26 cellular contexts compared by ENCODE assay signal in genomic region chr20:44133424-44133823, GRCh38. TPM values are rescaled to one million over a fixed set of nuclear protein-coding genes. Genes with fewer than 3 reads are reported as not detected.
A peak's percentile ranks its signal among the peaks of the same experiment; 100 is the strongest.
DNase-seq lines count a peak whose midpoint lies in the region; ATAC-seq, FAIRE-seq and TF ChIP-seq lines count a peak whose summit lies in the region.
"Had no signal": no experiment of that assay in that cellular context is flagged by ENCODE, and none has a peak within 500 bp of the region (broad histone marks: within the 10 kb centered on the region; RNA-seq: fewer than 3 reads in every experiment).

No MANE protein-coding gene starts in this region.

- H3K4me1 Mint-ChIP-seq in glutamatergic neuron (ENCODE audit: low read depth, unreplicated experiment), result no peaks in the 10 kb centered on the region
- H3K4me1 Mint-ChIP-seq: activated CD4-positive, alpha-beta T cell treated with anti-CD3 and anti-CD28 coated beads, Interleukin-2, amount 10 ng/mL, durations not matched to agents 24 days and 14 days; CD8-positive, alpha-beta memory T cell had no signal

- 7% methylated on average over 4 of the region's 4 CpGs for WGBS in K562 (ENCODE audit: insufficient coverage, low coverage, missing lambda C conversion rate)

- in situ Hi-C loops in K562 (cut with MboI), result no loop called here

- TF ChIP-seq CTCF in K562 (IDR thresholded peaks at IDR 0.05 in 2 of 3, conservative IDR thresholded peaks at IDR 0.05 in 1 of 3; ENCODE audit: insufficient read depth in 2 of 3, low read depth in 1 of 3, low read length in 3 of 3), result no peak
- no peak for TF ChIP-seq CTCF in thoracic aorta (IDR thresholded peaks at IDR 0.05)
- TF ChIP-seq CTCF in glutamatergic neuron (IDR thresholded peaks at IDR 0.05; ENCODE audit: partially characterized antibody, unreplicated experiment), result no peak

- H3K4me1 ChIP-seq in K562 (replicated peaks in 1 of 2; ENCODE audit: control insufficient read depth in 2 of 2, insufficient read depth in 2 of 2, low read length in 2 of 2), result no peaks in the 10 kb centered on the region; a peak in 1 of 5 replicates
- peaks cover 30 to 62% of the 10 kb centered on the region in 2 donors for H3K4me1 ChIP-seq in thoracic aorta (ENCODE audit: control insufficient read depth in 1 of 2, low read depth in 2 of 2)
- H3K4me1 ChIP-seq: parathyroid adenoma had no signal

- no peaks in the 10 kb centered on the region for H3K79me2 ChIP-seq in K562 (ENCODE audit: control insufficient read depth, insufficient read depth, low read length)
- H3K79me2 ChIP-seq: parathyroid adenoma had no signal

- DNase-seq in cardiac septum (ENCODE audit: low spot score) (peak; percentile 49), left cardiac atrium (no peak), NOMO-1 (lab: John Stamatoyannopoulos, UW; ENCODE audit: unreplicated experiment in 2 of 2) (peak; percentile 5 to 22), K562 (ENCODE audit: extremely low read depth in 1 of 4, low spot score in 3 of 4) (no peak), thoracic aorta (ENCODE audit: low spot score) (no peak), glutamatergic neuron (no peak)
- DNase-seq: activated CD4-positive, alpha-beta T cell treated with anti-CD3 and anti-CD28 coated beads, Interleukin-2, amount 10 ng/mL, durations not matched to agents 24 days and 14 days; activated CD8-positive, alpha-beta memory T cell treated with anti-CD3 and anti-CD28 coated beads, Interleukin-2, amount 50 U/mL, for 48 hours; activated gamma-delta T cell; amniotic stem cell; CD8-positive, alpha-beta memory T cell; DND-41; foreskin fibroblast; kidney; MM.1S; natural killer cell; NCI-H187; NCI-H345; stimulated activated CD4-positive, alpha-beta T cell treated with anti-CD3 and anti-CD28 coated beads, Interleukin-1b, Interleukin-23, amount 100 ng/mL, for 48 hours; stimulated activated naive CD4-positive, alpha-beta T cell had no signal

- H3K9me1 ChIP-seq in K562 (ENCODE audit: control insufficient read depth, insufficient read depth, low read length), result no peaks in the 10 kb centered on the region

- H3K9me3 Mint-ChIP-seq in glutamatergic neuron (ENCODE audit: unreplicated experiment), result peaks cover 2% of the 10 kb centered on the region
- H3K9me3 Mint-ChIP-seq: activated CD4-positive, alpha-beta T cell treated with anti-CD3 and anti-CD28 coated beads, Interleukin-2, amount 10 ng/mL, durations not matched to agents 24 days and 14 days; CD8-positive, alpha-beta memory T cell; IgD-negative memory B cell; natural killer cell had no signal

- H3K27ac ChIP-seq in K562 (ENCODE audit: extremely low read depth, low read depth, low read length) (no peak overlapping the region), thoracic aorta (peak overlapping the region; percentile 32 to 66)
- H3K27ac ChIP-seq: epithelial cell of prostate, parathyroid adenoma had no signal

- no peak for TF ChIP-seq EP300 in K562 (IDR thresholded peaks at IDR 0.05; ENCODE audit: low read length)

- no peaks in the 10 kb centered on the region for H3K36me3 Mint-ChIP-seq in glutamatergic neuron (ENCODE audit: unreplicated experiment)
- H3K36me3 Mint-ChIP-seq: CD8-positive, alpha-beta memory T cell; IgD-negative memory B cell; natural killer cell; type B pancreatic cell had no signal

- H3K9me3 ChIP-seq in K562 (replicated peaks; ENCODE audit: control insufficient read depth, insufficient read depth, low read depth, low read length), result no peaks in the 10 kb centered on the region
- no peaks in the 10 kb centered on the region for H3K9me3 ChIP-seq in thoracic aorta

- H3K27me3 ChIP-seq in K562 (ENCODE audit: control insufficient read depth in 2 of 2, insufficient read depth in 2 of 2, low read length in 2 of 2) (peaks cover 5 to 27% of the 10 kb centered on the region in 2 experiments; a peak in 2 of 5 replicates), thoracic aorta (replicated peaks; ENCODE audit: insufficient read depth) (no peaks in the 10 kb centered on the region)

- no peak overlapping the region for H2AFZ ChIP-seq in K562 (ENCODE audit: low read depth, low read length)
- H2AFZ ChIP-seq: parathyroid adenoma had no signal

- intact Hi-C loops in cardiac septum (cut with DNase I), result no loop called here
- intact Hi-C loops in left cardiac atrium (cut with DNase I), result no loop called here
- intact Hi-C loops in K562 (cut with micrococcal nuclease), result no loop called here

- no peaks in the 10 kb centered on the region for H3K36me3 ChIP-seq in K562 (ENCODE audit: control insufficient read depth, insufficient read depth, low read length)
- H3K36me3 ChIP-seq in thoracic aorta, result no peaks in the 10 kb centered on the region

- no peak overlapping the region for H3K4me3 Mint-ChIP-seq in glutamatergic neuron (ENCODE audit: unreplicated experiment)
- H3K4me3 Mint-ChIP-seq: activated CD4-positive, alpha-beta T cell treated with anti-CD3 and anti-CD28 coated beads, Interleukin-2, amount 10 ng/mL, durations not matched to agents 24 days and 14 days; CD8-positive, alpha-beta memory T cell; IgD-negative memory B cell; natural killer cell; type B pancreatic cell had no signal

- TF ChIP-seq RAD21 in K562 (CRISPR knock-in tag; conservative IDR thresholded peaks at IDR 0.05 in 1 of 2, IDR thresholded peaks at IDR 0.05 in 1 of 2), result no peak

- BruUV-seq in K562 (replicated peaks; lab: Mats Ljungman, UMichigan), result no TSS peak

- no peak overlapping the region for H3K4me2 ChIP-seq in K562 (ENCODE audit: insufficient read depth, low read length)

- 0 out of 2 replicates have a peak, but pooled peaks cover 3% of the 10 kb centered on the region for H4K20me1 ChIP-seq in K562 (replicated peaks; ENCODE audit: control insufficient read depth, insufficient read depth, low read length)

- H3K9ac ChIP-seq in K562 (ENCODE audit: insufficient read depth in 1 of 2, low read depth in 2 of 2, low read length in 2 of 2), result no peak overlapping the region
- H3K9ac ChIP-seq: parathyroid adenoma had no signal

- H3K4me3 ChIP-seq in K562, result no peak overlapping the region
- H3K4me3 ChIP-seq in thoracic aorta, result no peak overlapping the region

- ATAC-seq in left cardiac atrium (no peak), K562 (peak; percentile 31; the same call in 2 of the 3 replicates), thoracic aorta (ENCODE audit: insufficient number of reproducible peaks, low FRiP score, low read depth) (no peak), HG03432 (IDR thresholded peaks at IDR 0.05; ENCODE audit: unreplicated experiment) (no peak)

- H3K27me3 Mint-ChIP-seq in glutamatergic neuron (ENCODE audit: unreplicated experiment), result peaks cover 5% of the 10 kb centered on the region

- no peak for TF ChIP-seq POLR2A in K562 (conservative IDR thresholded peaks at IDR 0.05)

- no peak overlapping the region for H3K27ac Mint-ChIP-seq in glutamatergic neuron (ENCODE audit: unreplicated experiment)
- H3K27ac Mint-ChIP-seq: activated CD4-positive, alpha-beta T cell treated with anti-CD3 and anti-CD28 coated beads, Interleukin-2, amount 10 ng/mL, durations not matched to agents 24 days and 14 days; CD8-positive, alpha-beta memory T cell; IgD-negative memory B cell; type B pancreatic cell had no signal

- POLR2A ChIA-PET in K562 (lab: Yijun Ruan, JAX), result interaction anchor here (0.5 kb wide), 1 partner anchor 713 kb away, joined by 3 read pairs; no protein-coding TSS in a partner anchor

- CTCF ChIA-PET in K562 (lab: Yijun Ruan, JAX; ENCODE audit: low intra/inter-chr PET ratio), result no interaction called here

- no peak for FAIRE-seq in K562 (lab: Jason Lieb, UNC)
- FAIRE-seq: H1 had no signal

TF ChIP-seq in K562, 482 proteins besides CTCF, POLR2A, EP300 and RAD21 (continues in another document):
- TF ChIP-seq SP2 (IDR thresholded peaks at IDR 0.05; ENCODE audit: extremely low read depth, low read depth, low read length, poor library complexity, severe bottlenecking), result no peak
- TF ChIP-seq POLR2G (IDR thresholded peaks at IDR 0.05; ENCODE audit: low read depth, low read length), result no peak
- no peak for TF ChIP-seq ZNF507 (tag; conservative IDR thresholded peaks at IDR 0.05)
- TF ChIP-seq NFE2 (IDR thresholded peaks at IDR 0.05; ENCODE audit: low read depth), result no peak
- TF ChIP-seq ZFPM2 (CRISPR knock-in tag; IDR thresholded peaks at IDR 0.05), result no peak
- TF ChIP-seq KLF6 (CRISPR knock-in tag; IDR thresholded peaks at IDR 0.05; ENCODE audit: borderline replicate concordance), result no peak
- TF ChIP-seq MECOM (CRISPR knock-in tag; IDR thresholded peaks at IDR 0.05), result no peak

RNA-seq across cellular contexts. Expression of gene JPH2, which starts 53.6 kb away (rescaled TPM):
- 182 TPM for total RNA-seq in cardiac septum
- 10 to 100 TPM; 78.3 to 93.5 TPM for total RNA-seq in left cardiac atrium
- not detected in 2 replicates for total RNA-seq in K562 (2011; cell fraction: chromatin; rRNA removed; ENCODE audit: low replicate concordance)
- not detected in 2 replicates for total RNA-seq in K562 (2011; cell fraction: nucleolus; rRNA removed)
- not detected in 2 replicates for total RNA-seq in K562 (2011; cell fraction: nucleoplasm; rRNA removed)
- total RNA-seq in K562 (2014; rRNA removed), result not detected in 2 replicates
- not detected in 2 replicates for total RNA-seq in K562 (2014; rRNA removed; fragmentation: Illumina TruSeq; extraction: Trizol)
- total RNA-seq in K562 (2015; rRNA removed; fragmentation: Illumina TruSeq; extraction: Trizol), result not detected in 2 replicates
- total RNA-seq in K562 (2021), result not detected in 2 replicates
- not detected in 2 replicates for polyA plus RNA-seq in K562 (2011; rRNA removed)
- not detected in 2 replicates for polyA plus RNA-seq in K562 (2011; cell fraction: cytosol; rRNA removed)
- polyA plus RNA-seq in K562 (2011; cell fraction: nucleus; rRNA removed), result not detected in 2 replicates
- polyA plus RNA-seq in K562 (2012), result not detected in 2 replicates
- polyA plus RNA-seq in K562 (2014; fragmentation: Illumina TruSeq; extraction: Trizol), result not detected in 2 replicates
- polyA plus RNA-seq in K562 (2014; fragmentation: Nextera tagmentation; extraction: Ambion mirVana), result not detected
- polyA plus RNA-seq in K562 (2014; rRNA removed), result not detected in 2 replicates
- polyA minus RNA-seq in K562 (2011; rRNA and poly(A)+ RNA removed), result not detected in 2 replicates
- not detected in 2 replicates for polyA minus RNA-seq in K562 (2011; cell fraction: cytosol; rRNA and poly(A)+ RNA removed)
- polyA minus RNA-seq in K562 (2011; cell fraction: nucleus; rRNA and poly(A)+ RNA removed), result not detected in 2 replicates
- total RNA-seq in thoracic aorta, result 100 to 1,000 TPM; 169 to 179 TPM
- 0.07 TPM for total RNA-seq in glutamatergic neuron (ENCODE audit: unreplicated experiment)
- total RNA-seq: CD8-positive, alpha-beta memory T cell; natural killer cell had no signal
- polyA plus RNA-seq: CD8-positive, alpha-beta memory T cell; IgD-negative memory B cell had no signal

Comparison
In these comparisons a context has a peak if more than half of its experiments do, and no peak if none do; other contexts are left out.
1. DNase-seq: peak in cardiac septum (single experiment) and NOMO-1 (2 of 2); none in left cardiac atrium (single experiment), K562 (0 of 4), thoracic aorta (single experiment) and glutamatergic neuron (single experiment).
2. RNA of gene JPH2, which starts 53.6 kb away (total RNA-seq): 182 TPM in cardiac septum (single experiment), 169 to 179 TPM in thoracic aorta and 78.3 to 93.5 TPM in left cardiac atrium; 0.07 TPM in glutamatergic neuron (single experiment) and not detected in K562; every median in the first group is over 10 times any median in the second.